In the genomic region with DNA sequence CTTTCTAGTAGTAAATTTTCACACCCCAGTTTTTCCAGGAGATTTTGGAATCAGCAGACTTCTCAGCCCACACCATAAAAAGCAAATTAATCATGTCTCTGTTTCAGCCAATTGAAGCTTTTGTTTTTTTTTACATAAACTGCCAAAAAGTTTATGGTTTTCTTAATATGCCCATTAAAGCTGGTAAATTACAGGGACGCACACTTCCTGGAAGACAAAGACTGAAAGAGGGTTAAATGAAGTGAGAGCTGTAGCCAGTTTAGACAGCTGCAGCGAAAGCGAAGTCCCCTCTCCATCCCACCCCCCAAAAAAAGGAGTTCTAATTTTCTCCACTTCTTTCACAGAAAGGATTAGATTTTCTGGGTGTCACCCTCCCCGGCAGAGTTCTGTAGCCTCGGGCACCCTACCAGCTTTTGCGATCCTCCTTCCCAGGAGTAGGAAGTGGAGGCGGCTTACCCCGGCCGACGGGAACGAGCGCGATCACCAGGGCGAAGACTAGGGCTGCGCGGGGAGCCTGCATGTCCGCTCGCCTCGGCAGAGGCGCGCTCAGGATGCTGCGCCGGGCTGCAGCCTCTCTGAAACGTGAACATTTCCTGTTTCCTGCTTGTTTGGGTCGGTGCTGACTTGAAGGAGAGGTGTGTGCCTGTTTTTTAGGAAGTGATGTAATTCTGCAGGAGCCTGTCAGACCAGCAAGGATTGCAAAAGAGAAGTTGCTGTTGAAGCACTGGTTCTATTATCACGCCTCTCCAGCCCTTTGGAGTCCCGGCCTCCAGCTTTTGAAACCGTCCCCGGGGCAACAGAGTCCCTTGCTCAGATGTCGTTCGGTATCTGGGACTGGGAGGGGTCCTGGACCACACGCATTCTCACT, we compare ENCODE assay signal across 8 cellular contexts. TPM values are rescaled to one million over a fixed set of nuclear protein-coding genes. Genes with fewer than 3 reads are reported as not detected.
DNase-seq lines count a peak whose midpoint lies in the region; ATAC-seq and TF ChIP-seq lines count a peak whose summit lies in the region.

A gene with protein sequence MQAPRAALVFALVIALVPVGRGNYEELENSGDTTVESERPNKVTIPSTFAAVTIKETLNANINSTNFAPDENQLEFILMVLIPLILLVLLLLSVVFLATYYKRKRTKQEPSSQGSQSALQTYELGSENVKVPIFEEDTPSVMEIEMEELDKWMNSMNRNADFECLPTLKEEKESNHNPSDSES (minus strand): TSS at position 584 of the 868 bp plus-strand sequence. CDS start 64 bp downstream, at position 520.

- H3K4me3 Mint-ChIP-seq in activated naive CD8-positive, alpha-beta T cell = peak within 1 kb of the TSS; percentile 95
- H3K4me3 Mint-ChIP-seq in progenitor cell of endocrine pancreas (ENCODE audit: low read depth) = peak within 1 kb of the TSS; percentile 75

- H3K36me3 Mint-ChIP-seq in activated naive CD8-positive, alpha-beta T cell = no peaks in the 10 kb centered on the region
- no peaks in the 10 kb centered on the region for H3K36me3 Mint-ChIP-seq in progenitor cell of endocrine pancreas (ENCODE audit: insufficient read depth)

- H3K27me3 Mint-ChIP-seq in activated naive CD8-positive, alpha-beta T cell = no peaks in the 10 kb centered on the region
- H3K27me3 Mint-ChIP-seq in progenitor cell of endocrine pancreas = peaks cover 44% of the 10 kb centered on the region

- H3K27ac Mint-ChIP-seq in activated naive CD8-positive, alpha-beta T cell = peak within 1 kb of the TSS; percentile 90
- peak within 1 kb of the TSS; percentile 33 for H3K27ac Mint-ChIP-seq in progenitor cell of endocrine pancreas

- H3K36me3 ChIP-seq in heart left ventricle (no peaks in the 10 kb centered on the region), upper lobe of right lung (no peaks in the 10 kb centered on the region)

- TF ChIP-seq POLR2A in heart left ventricle (IDR thresholded peaks at IDR 0.05) = peak in 1 of 2 donors; percentile 48

- peaks cover 54% of the 10 kb centered on the region for H3K4me1 Mint-ChIP-seq in activated naive CD8-positive, alpha-beta T cell (ENCODE audit: low read depth)
- peaks cover 9% of the 10 kb centered on the region for H3K4me1 Mint-ChIP-seq in progenitor cell of endocrine pancreas (ENCODE audit: low read depth)

- ATAC-seq in GM19452 (IDR thresholded peaks at IDR 0.05; ENCODE audit: unreplicated experiment) (peak; percentile 83), HG03571 (IDR thresholded peaks at IDR 0.05; ENCODE audit: unreplicated experiment) (peak; percentile 84), heart left ventricle (peak; percentile 74 to 86 (median 82)), upper lobe of right lung (peak; percentile 93)

- 22 to 38% (median 28%) methylated on average over 32 of the region's 32 CpGs for WGBS in heart left ventricle, 4 donors

- H3K4me1 ChIP-seq in heart left ventricle (peaks cover 0 to 23% (median 8%) of the 10 kb centered on the region in 12 donors), upper lobe of right lung (no peaks in the 10 kb centered on the region)

- DNase-seq in COR-L47 (lab: John Stamatoyannopoulos, UW) = peak; percentile 41
- peak; percentile 99 for DNase-seq in SKM-1 (lab: John Stamatoyannopoulos, UW; ENCODE audit: unreplicated experiment)
- DNase-seq in heart left ventricle = peak; percentile 53 to 83 (median 59)
- peak; percentile 14 for DNase-seq in progenitor cell of endocrine pancreas (ENCODE audit: low spot score, unreplicated experiment)
- DNase-seq in upper lobe of right lung = peak; percentile 81

- H3K4me3 ChIP-seq in heart left ventricle (peak within 1 kb of the TSS; percentile 17 to 65 (median 54)), upper lobe of right lung (peak within 1 kb of the TSS; percentile 50)

- H3K9me3 Mint-ChIP-seq in activated naive CD8-positive, alpha-beta T cell (ENCODE audit: low read depth) = no peaks in the 10 kb centered on the region
- no peaks in the 10 kb centered on the region for H3K9me3 Mint-ChIP-seq in progenitor cell of endocrine pancreas (ENCODE audit: low read depth)

- TF ChIP-seq CTCF in heart left ventricle (IDR thresholded peaks at IDR 0.05) = no peak
- no peak for TF ChIP-seq CTCF in progenitor cell of endocrine pancreas (IDR thresholded peaks at IDR 0.05; ENCODE audit: unreplicated experiment)
- no peak for TF ChIP-seq CTCF in upper lobe of right lung (IDR thresholded peaks at IDR 0.05)

- H3K27ac ChIP-seq in heart left ventricle (peak within 1 kb of the TSS in 11 of 12 donors; percentile 5 to 80 (median 50)), upper lobe of right lung (peak within 1 kb of the TSS; percentile 31)

- no peaks in the 10 kb centered on the region for H3K27me3 ChIP-seq in heart left ventricle
- no peaks in the 10 kb centered on the region for H3K27me3 ChIP-seq in upper lobe of right lung

- intact Hi-C loops in heart left ventricle (cut with DNase I) (loop anchor here in 1 of 10 donors (10.0 kb wide), 1 partner anchor 145 kb away; the partner anchor contains the start of gene FBXW7), upper lobe of right lung (cut with DNase I) (no loop called here)

- H3K9me3 ChIP-seq in heart left ventricle (no peaks in the 10 kb centered on the region), upper lobe of right lung (no peaks in the 10 kb centered on the region)

RNA-seq across cellular contexts. Expression of the gene that starts here (rescaled TPM):
- total RNA-seq in heart left ventricle = 1 to 10 TPM; 1.2 to 8.0 (median 1.8) TPM
- polyA plus RNA-seq in heart left ventricle = under 1 TPM; 0.27 to 0.37 TPM
- total RNA-seq in progenitor cell of endocrine pancreas = 0.46 and 0.53 TPM in 2 replicates
- 12.7 TPM for total RNA-seq in upper lobe of right lung

Comparison
In these comparisons a context has a peak if more than half of its experiments do, and no peak if none do; other contexts are left out.
1. Peak in every context shown above with its lines: DNase-seq, ATAC-seq, H3K4me3 ChIP-seq and H3K27ac ChIP-seq.
2. Peak in DNase-seq in progenitor cell of endocrine pancreas; RNA of the gene not detected or under 1 TPM.
3. DNase-seq: peak in every context shown above with its lines; median percentile 99 in SKM-1; 81 in upper lobe of right lung; 59 in heart left ventricle; 41 in COR-L47; 14 in progenitor cell of endocrine pancreas.